In the genomic region with DNA sequence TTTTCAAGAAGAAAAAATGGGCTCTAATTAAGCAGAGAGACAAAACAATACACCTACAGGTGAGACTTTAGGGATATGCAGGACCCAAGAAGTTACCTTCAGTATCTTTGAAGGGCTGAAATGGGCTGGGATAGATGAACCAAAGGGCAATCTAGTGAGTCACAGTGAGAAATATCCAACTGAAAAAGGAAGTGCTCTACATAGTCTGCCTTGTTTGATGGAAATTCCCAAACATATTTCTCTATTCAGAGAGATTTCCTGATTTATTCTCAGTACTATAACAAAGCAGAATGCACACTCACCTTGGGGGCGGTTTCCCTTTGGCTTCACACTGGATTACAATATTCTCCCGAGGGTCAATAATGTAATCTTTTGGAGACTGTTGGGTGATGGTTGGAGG, we compare ENCODE assay signal across 21 cellular contexts.
A peak's percentile ranks its signal among the peaks of the same experiment; 100 is the strongest.
DNase-seq lines count a peak whose midpoint lies in the region; ATAC-seq, FAIRE-seq and TF ChIP-seq lines count a peak whose summit lies in the region.
"Had no signal": no experiment of that assay in that cellular context is flagged by ENCODE, and none has a peak within 500 bp of the region (broad histone marks: within the 10 kb centered on the region; RNA-seq: fewer than 3 reads in every experiment).

No MANE protein-coding gene starts in this region.

- H3K79me2 ChIP-seq in mammary epithelial cell (ENCODE audit: insufficient read depth, low read length) (no peaks in the 10 kb centered on the region), keratinocyte (ENCODE audit: control insufficient read depth, insufficient read depth, low read length) (no peaks in the 10 kb centered on the region)

- H3K36me3 ChIP-seq in mammary epithelial cell (ENCODE audit: insufficient read depth, low read length), result no peaks in the 10 kb centered on the region
- H3K36me3 ChIP-seq in keratinocyte (ENCODE audit: control insufficient read depth in 2 of 2, extremely low read depth in 1 of 2, insufficient read depth in 2 of 2, low read length in 2 of 2), result no peaks in the 10 kb centered on the region
- H3K36me3 ChIP-seq: gastrocnemius medialis, uterus, WERI-Rb-1 had no signal

- H3K27me3 ChIP-seq in mammary epithelial cell (ENCODE audit: insufficient read depth, low read length), result no peaks in the 10 kb centered on the region
- no peaks in the 10 kb centered on the region for H3K27me3 ChIP-seq in keratinocyte (ENCODE audit: control insufficient read depth, extremely low read depth, insufficient read depth, low read length)
- H3K27me3 ChIP-seq: gastrocnemius medialis, uterus had no signal

- H3K9me1 ChIP-seq in keratinocyte (ENCODE audit: control insufficient read depth, extremely low read depth, insufficient read depth, low read length), result no peaks in the 10 kb centered on the region

- in situ Hi-C loops in mammary epithelial cell (cut with MboI; ENCODE audit: low sequenced_read_pairs in 2 of 2), result no loop called here

- FAIRE-seq in keratinocyte (lab: Jason Lieb, UNC), result peak; percentile 68
- FAIRE-seq: HTR-8/SVneo had no signal

- H3K9ac ChIP-seq in mammary epithelial cell (ENCODE audit: insufficient read depth, low read length), result no peak overlapping the region
- H3K9ac ChIP-seq in keratinocyte (ENCODE audit: control insufficient read depth, extremely low read depth, insufficient read depth, low read length), result no peak overlapping the region

- BruUV-seq in mammary epithelial cell (replicated peaks; lab: Mats Ljungman, UMichigan), result no TSS peak

- H4K20me1 ChIP-seq in mammary epithelial cell (ENCODE audit: insufficient read depth, low read length), result no peaks in the 10 kb centered on the region
- H4K20me1 ChIP-seq in keratinocyte (ENCODE audit: control insufficient read depth, extremely low read depth, insufficient read depth, low read length), result no peaks in the 10 kb centered on the region

- H3K4me2 ChIP-seq in mammary epithelial cell (ENCODE audit: insufficient read depth, low read depth, low read length), result no peak overlapping the region
- H3K4me2 ChIP-seq in keratinocyte (ENCODE audit: control insufficient read depth, extremely low read depth, insufficient read depth, low read depth, low read length), result peak overlapping the region; percentile 17
- H3K4me2 ChIP-seq: smooth muscle cell had no signal

- DNase-seq in AG08395 (ENCODE audit: low spot score) (peak; percentile 15), HS-5 (ENCODE audit: low read depth) (peak; percentile 13), mammary epithelial cell (peak; percentile 44), keratinocyte (ENCODE audit: low read depth, low spot score) (no peak), SW480 (ENCODE audit: low spot score) (no peak), amniotic stem cell (lab: John Stamatoyannopoulos, UW) (no peak)
- DNase-seq: activated CD4-positive, alpha-beta T cell treated with anti-CD3 and anti-CD28 coated beads, Interleukin-2, amount 50 U/mL, for 48 hours; aorta; CD4-positive, alpha-beta T cell; gastrocnemius medialis; NCI-H1417; NCI-H526; psoas muscle; SHP77 treated with DMSO at 0.1 percent for 48 hours; stimulated activated CD4-positive, alpha-beta T cell treated with anti-CD3 and anti-CD28 coated beads, Interleukin-4, amount 100 ng/mL, for 1 hour; uterus; WERI-Rb-1 had no signal

- peaks cover 17% of the 10 kb centered on the region for H3K4me1 ChIP-seq in mammary epithelial cell (ENCODE audit: insufficient read depth, low read length)
- peaks cover 17% of the 10 kb centered on the region for H3K4me1 ChIP-seq in keratinocyte (ENCODE audit: control insufficient read depth, extremely low read depth, insufficient read depth, low read length)
- H3K4me1 ChIP-seq: psoas muscle, uterus had no signal

- H2AFZ ChIP-seq in mammary epithelial cell (ENCODE audit: low read depth, low read length) (peak overlapping the region; percentile 8), keratinocyte (ENCODE audit: control insufficient read depth, low read length) (peak overlapping the region; percentile 16)

- TF ChIP-seq CTCF in mammary epithelial cell (conservative IDR thresholded peaks at IDR 0.05 in 1 of 2, IDR thresholded peaks at IDR 0.05 in 1 of 2; ENCODE audit: extremely low read depth in 1 of 2, insufficient read depth in 1 of 2, low read depth in 1 of 2, low read length in 2 of 2), result no peak
- TF ChIP-seq CTCF in keratinocyte (optimal IDR thresholded peaks at IDR 0.05 in 1 of 3, IDR thresholded peaks at IDR 0.05 in 1 of 3, conservative IDR thresholded peaks at IDR 0.05 in 1 of 3; ENCODE audit: extremely low read depth in 1 of 3, insufficient read depth in 2 of 3, low read length in 3 of 3), result no peak

- no peak overlapping the region for H3K27ac ChIP-seq in mammary epithelial cell (ENCODE audit: insufficient read depth, low read depth, low read length)
- H3K27ac ChIP-seq in keratinocyte (ENCODE audit: control insufficient read depth, insufficient read depth, low read length), result no peak overlapping the region
- H3K27ac ChIP-seq: gastrocnemius medialis, psoas muscle, uterus, WERI-Rb-1 had no signal

- intact Hi-C loops in mammary epithelial cell (cut with micrococcal nuclease), result no loop called here

- CTCF ChIA-PET in mammary epithelial cell (lab: Charles Lee; ENCODE audit: low non-redundant PET), result no interaction called here

- WGBS in mammary epithelial cell (ENCODE audit: low coverage, missing lambda C conversion rate), result 81% methylated on average over 2 of the region's 2 CpGs

- dilution Hi-C loops in mammary epithelial cell (cut with HindIII; ENCODE audit: low sequenced_read_pairs), result no loop called here
- dilution Hi-C loops in keratinocyte (cut with MboI; ENCODE audit: extremely low pct_ligation_motif_present, low sequenced_read_pairs), result no loop called here

- H3K4me3 ChIP-seq in mammary epithelial cell (replicated peaks in 1 of 3; ENCODE audit: insufficient read depth in 1 of 3, low read depth in 2 of 3, low read length in 3 of 3), result no peak overlapping the region
- H3K4me3 ChIP-seq in keratinocyte (ENCODE audit: control insufficient read depth in 2 of 3, extremely low read depth in 1 of 3, insufficient read depth in 2 of 3, low read depth in 1 of 3, low read length in 3 of 3), result no peak overlapping the region
- H3K4me3 ChIP-seq: gastrocnemius medialis, psoas muscle, smooth muscle cell, uterus had no signal

- ATAC-seq in HG03342 (IDR thresholded peaks at IDR 0.05; ENCODE audit: unreplicated experiment) (no peak), GM19023 (IDR thresholded peaks at IDR 0.05; ENCODE audit: unreplicated experiment) (no peak)
- ATAC-seq: gastrocnemius medialis, psoas muscle had no signal

- H3K9me3 ChIP-seq in mammary epithelial cell (replicated peaks; ENCODE audit: insufficient read depth, low read length), result no peaks in the 10 kb centered on the region
- no peaks in the 10 kb centered on the region for H3K9me3 ChIP-seq in keratinocyte (ENCODE audit: control insufficient read depth, low read depth, low read length)
- H3K9me3 ChIP-seq: gastrocnemius medialis, psoas muscle, uterus had no signal

Comparison
In these comparisons a context has a peak if more than half of its experiments do, and no peak if none do; other contexts are left out.
1. DNase-seq: peak in AG08395 (single experiment), HS-5 (single experiment) and mammary epithelial cell (single experiment); none in keratinocyte (single experiment), SW480 (single experiment) and amniotic stem cell (single experiment).